Comparison of ENCODE assay signal across 19 cellular contexts in genomic region chr2:236158969-236159777, GRCh38. TPM values are rescaled to one million over a fixed set of nuclear protein-coding genes. Genes with fewer than 3 reads are reported as not detected.
DNase-seq lines count a peak whose midpoint lies in the region; ATAC-seq and TF ChIP-seq lines count a peak whose summit lies in the region.
"Had no signal": no experiment of that assay in that cellular context is flagged by ENCODE, and none has a peak within 500 bp of the region (broad histone marks: within the 10 kb centered on the region; RNA-seq: fewer than 3 reads in every experiment).

No MANE protein-coding gene starts in this region.

- no peak overlapping the region for H2AFZ ChIP-seq in neural progenitor cell (replicated peaks)
- H2AFZ ChIP-seq: PC-9 had no signal

- peak overlapping the region; percentile 15 for H3K4me3 ChIP-seq in NT2/D1 (ENCODE audit: insufficient read length, low read depth)
- peak overlapping the region; percentile 41 for H3K4me3 ChIP-seq in iPS-15b (ENCODE audit: low read depth, low read length)
- H3K4me3 ChIP-seq in neural progenitor cell: peak overlapping the region; percentile 31
- H3K4me3 ChIP-seq: GM12878, MG63, PC-9 had no signal

- peaks cover 34% of the 10 kb centered on the region for H3K4me1 Mint-ChIP-seq in neural progenitor cell

- H3K27ac ChIP-seq in neural progenitor cell: no peak overlapping the region
- H3K27ac ChIP-seq: PC-9 had no signal

- ATAC-seq in GM18517 (IDR thresholded peaks at IDR 0.05; ENCODE audit: unreplicated experiment): no peak
- ATAC-seq: GM12878 had no signal

- H3K27me3 ChIP-seq in NT2/D1 (ENCODE audit: insufficient read depth, insufficient read length): peaks cover 86% of the 10 kb centered on the region
- H3K27me3 ChIP-seq in iPS-15b (ENCODE audit: control insufficient read depth, insufficient read depth, low read length): peaks cover 93% of the 10 kb centered on the region
- peaks cover 100% of the 10 kb centered on the region for H3K27me3 ChIP-seq in neural progenitor cell
- H3K27me3 ChIP-seq: MG63 had no signal

- peaks cover 3% of the 10 kb centered on the region for H3K36me3 Mint-ChIP-seq in neural progenitor cell

- peaks cover 3% of the 10 kb centered on the region for H3K9me3 Mint-ChIP-seq in neural progenitor cell
- H3K9me3 Mint-ChIP-seq: HFFc6 had no signal

- H3K4me3 Mint-ChIP-seq in neural progenitor cell: peak overlapping the region; percentile 77
- H3K4me3 Mint-ChIP-seq: HFFc6 had no signal

- H3K9ac ChIP-seq in NT2/D1 (ENCODE audit: insufficient read length, low read depth) (peak overlapping the region; percentile 63), iPS-15b (ENCODE audit: low read depth, low read length) (no peak overlapping the region), neural progenitor cell (no peak overlapping the region)

- no peak overlapping the region for H3K27ac Mint-ChIP-seq in neural progenitor cell
- H3K27ac Mint-ChIP-seq: HFFc6 had no signal

- H3K9me3 ChIP-seq in NT2/D1 (ENCODE audit: insufficient read depth, low read length): no peaks in the 10 kb centered on the region
- no peaks in the 10 kb centered on the region for H3K9me3 ChIP-seq in iPS-15b (ENCODE audit: control insufficient read depth, insufficient read depth, low read length)
- no peaks in the 10 kb centered on the region for H3K9me3 ChIP-seq in neural progenitor cell (ENCODE audit: low read depth)
- H3K9me3 ChIP-seq: MG63 had no signal

- H3K4me2 ChIP-seq in neural progenitor cell: peak overlapping the region; percentile 77
- H3K4me2 ChIP-seq: PC-9 had no signal

- peaks cover 21% of the 10 kb centered on the region for H3F3A ChIP-seq in neural progenitor cell (ENCODE audit: low read depth)

- TF ChIP-seq CTCF in neural progenitor cell (IDR thresholded peaks at IDR 0.05): no peak

- H3K4me1 ChIP-seq in NT2/D1 (ENCODE audit: insufficient read depth, insufficient read length) (peaks cover 34% of the 10 kb centered on the region), iPS-15b (ENCODE audit: control insufficient read depth, insufficient read depth, low read length) (peaks cover 12% of the 10 kb centered on the region), neural progenitor cell (peaks cover 27% of the 10 kb centered on the region)

- H3K27me3 Mint-ChIP-seq in neural progenitor cell (ENCODE audit: insufficient read depth, low read depth): peaks cover 53% of the 10 kb centered on the region

- no peaks in the 10 kb centered on the region for H3K79me2 ChIP-seq in neural progenitor cell (ENCODE audit: low read depth)

- DNase-seq in AG20443 (ENCODE audit: low spot score) (peak; percentile 7), NT2/D1 (ENCODE audit: low read depth, low spot score) (no peak), neural progenitor cell (ENCODE audit: low spot score) (peak; percentile 91), SHP77 (lab: John Stamatoyannopoulos, UW) (no peak), T-helper 2 cell (no peak), dermis blood vessel endothelial cell (no peak)
- DNase-seq: C1 segment of cervical spinal cord, COR-L47, DMS153, HFFc6, MG63, NCI-H1105, NCI-H187, NCI-H446, PC-9 had no signal

- H4K20me1 ChIP-seq in neural progenitor cell (ENCODE audit: low read depth): peaks cover 84% of the 10 kb centered on the region

- H3K36me3 ChIP-seq in NT2/D1 (ENCODE audit: insufficient read depth, insufficient read length, low read length) (peaks cover 2% of the 10 kb centered on the region), iPS-15b (ENCODE audit: control insufficient read depth, insufficient read depth, low read length) (no peaks in the 10 kb centered on the region), neural progenitor cell (no peaks in the 10 kb centered on the region)
- H3K36me3 ChIP-seq: MG63 had no signal

RNA-seq across cellular contexts. Expression of gene GBX2, which starts 9.0 kb away (rescaled TPM):
- total RNA-seq in neural progenitor cell (ENCODE audit: low replicate concordance) (0.46 TPM in 1 of 2 replicates, not detected in the other), dermis blood vessel endothelial cell (0.34 and 1.1 TPM in 2 replicates)
- total RNA-seq: GM12878, HepG2, HFFc6, PC-9 had no signal

Comparison
In these comparisons a context has a peak if more than half of its experiments do, and no peak if none do; other contexts are left out.
1. DNase-seq: peak in AG20443 (single experiment) and neural progenitor cell (single experiment); none in NT2/D1 (single experiment), SHP77 (0 of 2), T-helper 2 cell (0 of 5) and dermis blood vessel endothelial cell (single experiment).
2. Peak in every context shown above with its lines, with median percentiles within 50 percentile points of each other: H3K4me3 ChIP-seq.